9 cellular contexts compared by ENCODE assay signal in genomic region chr10:101121661-101122045, GRCh38. TPM values are rescaled to one million over a fixed set of nuclear protein-coding genes. Genes with fewer than 3 reads are reported as not detected.
DNase-seq lines count a peak whose midpoint lies in the region; ATAC-seq and TF ChIP-seq lines count a peak whose summit lies in the region.
"Had no signal": no experiment of that assay in that cellular context is flagged by ENCODE, and none has a peak within 500 bp of the region (broad histone marks: within the 10 kb centered on the region; RNA-seq: fewer than 3 reads in every experiment).

No MANE protein-coding gene starts in this region.

- H3K4me3 ChIP-seq in OCI-LY7 (ENCODE audit: low read depth, low read length, poor library complexity, severe bottlenecking) (no peak overlapping the region), right cardiac atrium (ENCODE audit: low read length) (peak overlapping the region; percentile 33), skeletal muscle cell (ENCODE audit: low read depth, low read length) (peak overlapping the region; percentile 48)

- intact Hi-C loops in OCI-LY7 (cut with micrococcal nuclease; ENCODE audit: unreplicated experiment) (no loop called here), right cardiac atrium (cut with DNase I) (no loop called here)

- CTCF ChIA-PET in OCI-LY7 (lab: Charles Lee; ENCODE audit: unreplicated experiment), result no interaction called here

- peak overlapping the region; percentile 72; the same call in 1 of the 2 replicates for H3K9ac ChIP-seq in ES-I3 (ENCODE audit: low read depth, low read length)

- no peaks in the 10 kb centered on the region for H3K9me2 ChIP-seq in OCI-LY7 (ENCODE audit: insufficient read depth, low read length)

- no peaks in the 10 kb centered on the region for H4K20me1 ChIP-seq in OCI-LY7 (ENCODE audit: insufficient read depth, low read length)

- 10% methylated on average over 15 of the region's 15 CpGs for WGBS in right cardiac atrium

- H2AFZ ChIP-seq in OCI-LY7 (ENCODE audit: low read length), result no peak overlapping the region

- H3K27me3 ChIP-seq in right cardiac atrium (ENCODE audit: control insufficient read depth, insufficient read depth), result no peaks in the 10 kb centered on the region

- POLR2A ChIA-PET in OCI-LY7 (lab: Charles Lee), result no interaction called here

- no peaks in the 10 kb centered on the region for H3K36me3 ChIP-seq in ES-I3 (ENCODE audit: insufficient read depth, low read length)
- H3K36me3 ChIP-seq in OCI-LY7 (ENCODE audit: insufficient read depth, low read length), result no peaks in the 10 kb centered on the region
- H3K36me3 ChIP-seq: prostate gland had no signal

- H3K27ac ChIP-seq in OCI-LY7 (ENCODE audit: low read depth, low read length, poor library complexity, severe bottlenecking) (no peak overlapping the region), right cardiac atrium (ENCODE audit: low read length) (no peak overlapping the region)
- H3K27ac ChIP-seq: prostate gland had no signal

- no peak for ATAC-seq in right cardiac atrium
- ATAC-seq in GM21717 (IDR thresholded peaks at IDR 0.05; ENCODE audit: unreplicated experiment), result no peak
- no peak for ATAC-seq in GM21447 (IDR thresholded peaks at IDR 0.05; ENCODE audit: unreplicated experiment)
- ATAC-seq in HG03442 (IDR thresholded peaks at IDR 0.05; ENCODE audit: unreplicated experiment), result no peak

- no peak for TF ChIP-seq CTCF in OCI-LY7 (conservative IDR thresholded peaks at IDR 0.05; ENCODE audit: low read length)

- peak overlapping the region; percentile 17; the same call in 1 of the 2 replicates for H3K4me2 ChIP-seq in OCI-LY7 (ENCODE audit: low read length)

- DNase-seq in OCI-LY7 (ENCODE audit: low spot score) (no peak), right cardiac atrium (no peak), skeletal muscle cell (ENCODE audit: low read depth) (no peak)
- DNase-seq: hypothalamus had no signal

- H3K9me3 ChIP-seq in ES-I3 (ENCODE audit: control insufficient read depth, insufficient read depth, low read length), result no peaks in the 10 kb centered on the region
- no peaks in the 10 kb centered on the region for H3K9me3 ChIP-seq in OCI-LY7 (ENCODE audit: low read length)
- no peaks in the 10 kb centered on the region for H3K9me3 ChIP-seq in right cardiac atrium (ENCODE audit: control insufficient read depth, low read length)
- H3K9me3 ChIP-seq: prostate gland had no signal

- H3K4me1 ChIP-seq in ES-I3 (ENCODE audit: insufficient read depth, low read length), result no peaks in the 10 kb centered on the region; the same call in 1 of the 2 replicates
- H3K4me1 ChIP-seq in OCI-LY7 (ENCODE audit: insufficient read depth, low read length, poor library complexity, severe bottlenecking), result peaks cover 6% of the 10 kb centered on the region
- no peaks in the 10 kb centered on the region for H3K4me1 ChIP-seq in right cardiac atrium (ENCODE audit: control insufficient read depth, insufficient read depth, low read length)
- H3K4me1 ChIP-seq: prostate gland had no signal

- H3K79me2 ChIP-seq in OCI-LY7 (ENCODE audit: insufficient read depth, low read depth, low read length), result no peaks in the 10 kb centered on the region

- no TSS peak for BruUV-seq in OCI-LY7 (replicated peaks; lab: Mats Ljungman, UMichigan)

RNA-seq across cellular contexts. Expression of gene TLX1, which starts 9.4 kb away (rescaled TPM):
- not detected in 2 replicates for total RNA-seq in OCI-LY7 (2014; rRNA removed; shearing (Covaris generic))
- not detected in 2 replicates for total RNA-seq in OCI-LY7 (2022)
- total RNA-seq in right cardiac atrium, result 1 to 10 TPM in 3 of 4 donors, under 1 TPM in 1; 0.09 to 1.2 (median 1.0) TPM
- 0.52 TPM for polyA plus RNA-seq in right cardiac atrium

RNA-seq across cellular contexts. Expression of gene KAZALD1, which starts 59.9 kb away (rescaled TPM):
- total RNA-seq in OCI-LY7 (2014; rRNA removed; shearing (Covaris generic)), result 9.7 and 18.8 TPM in 2 replicates
- total RNA-seq in OCI-LY7 (2022) (32.2 and 36.4 TPM in 2 replicates), right cardiac atrium (10 to 100 TPM in 3 of 4 donors, 1 to 10 TPM in 1; 6.7 to 19.1 (median 12.7) TPM)
- polyA plus RNA-seq in right cardiac atrium, result 15.3 TPM
